8 cellular contexts compared by ENCODE assay signal in genomic region chr7:130914589-130915294, GRCh38.
A peak's percentile ranks its signal among the peaks of the same experiment; 100 is the strongest.
DNase-seq lines count a peak whose midpoint lies in the region; ATAC-seq and TF ChIP-seq lines count a peak whose summit lies in the region.

No MANE protein-coding gene starts in this region.

- H3K27me3 ChIP-seq in hepatocyte (no peaks in the 10 kb centered on the region), subcutaneous abdominal adipose tissue (ENCODE audit: control insufficient read depth in 5 of 5, insufficient read depth in 4 of 5, low read length in 5 of 5) (no peaks in the 10 kb centered on the region)

- no peaks in the 10 kb centered on the region for H4K20me1 ChIP-seq in hepatocyte (ENCODE audit: insufficient read depth, poor library complexity, severe bottlenecking)

- TF ChIP-seq CTCF in activated B cell treated with CpG ODN at 0.5 μM for 24 hours (IDR thresholded peaks at IDR 0.05) (no peak), hepatocyte (IDR thresholded peaks at IDR 0.05; ENCODE audit: poor library complexity) (no peak)

- peaks cover 84% of the 10 kb centered on the region for H3K4me1 Mint-ChIP-seq in activated CD4-positive, alpha-beta T cell treated with anti-CD3 and anti-CD28 coated beads, Interleukin-2, amount 10 ng/mL, durations not matched to agents 24 days and 14 days
- H3K4me1 Mint-ChIP-seq in activated B cell treated with CpG ODN at 0.5 μM for 24 hours: peaks cover 85% of the 10 kb centered on the region

- CTCF ChIA-PET in activated B cell treated with CpG ODN at 0.5 μM for 24 hours (lab: Charles Lee): interaction anchor here (0.9 to 2.5 kb wide), 4 partner anchors 16 to 125 kb away, joined by 3 to 10 read pairs (median 5); no protein-coding TSS in a partner anchor

- no peak for DNase-seq in activated CD4-positive, alpha-beta T cell treated with anti-CD3 and anti-CD28 coated beads, Interleukin-2, amount 10 ng/mL, durations not matched to agents 24 days and 14 days
- DNase-seq in activated CD4-positive, alpha-beta T cell treated with anti-CD3 and anti-CD28 coated beads, Interleukin-2, amount 50 U/mL, for 4 hours: no peak
- DNase-seq in activated B cell treated with CpG ODN at 0.5 μM for 24 hours (no peak), hepatocyte (ENCODE audit: low spot score) (no peak), NCI-H774 (lab: John Stamatoyannopoulos, UW) (no peak), C1 segment of cervical spinal cord (lab: John Stamatoyannopoulos, UW) (no peak), GM03348 (ENCODE audit: low spot score) (no peak)

- peak overlapping the region; percentile 82 for H3K27ac ChIP-seq in hepatocyte
- peak overlapping the region; percentile 89 for H3K27ac ChIP-seq in subcutaneous abdominal adipose tissue (ENCODE audit: low read depth, low read length)

- H3K4me1 ChIP-seq in hepatocyte (ENCODE audit: insufficient read depth) (peaks cover 38% of the 10 kb centered on the region), subcutaneous abdominal adipose tissue (ENCODE audit: control insufficient read depth in 5 of 5, insufficient read depth in 5 of 5, low read length in 5 of 5) (peaks cover 2 to 52% (median 38%) of the 10 kb centered on the region in 5 donors)

- H3K9me2 ChIP-seq in hepatocyte (replicated peaks; ENCODE audit: insufficient read depth): no peaks in the 10 kb centered on the region

- no peaks in the 10 kb centered on the region for H3K9me3 Mint-ChIP-seq in activated CD4-positive, alpha-beta T cell treated with anti-CD3 and anti-CD28 coated beads, Interleukin-2, amount 10 ng/mL, durations not matched to agents 24 days and 14 days
- no peaks in the 10 kb centered on the region for H3K9me3 Mint-ChIP-seq in activated B cell treated with CpG ODN at 0.5 μM for 24 hours

- H3K36me3 Mint-ChIP-seq in activated CD4-positive, alpha-beta T cell treated with anti-CD3 and anti-CD28 coated beads, Interleukin-2, amount 10 ng/mL, durations not matched to agents 24 days and 14 days (ENCODE audit: low read depth): peaks cover 79% of the 10 kb centered on the region
- H3K36me3 Mint-ChIP-seq in activated B cell treated with CpG ODN at 0.5 μM for 24 hours (ENCODE audit: low read depth): peaks cover 91% of the 10 kb centered on the region

- intact Hi-C loops in activated CD4-positive, alpha-beta T cell treated with anti-CD3 and anti-CD28 coated beads, Interleukin-2, amount 10 ng/mL, durations not matched to agents 24 days and 14 days (cut with micrococcal nuclease): loop anchor here (1.0 kb wide), 1 partner anchor 11 kb away; no protein-coding TSS in a partner anchor
- intact Hi-C loops in activated B cell treated with CpG ODN at 0.5 μM for 24 hours (cut with micrococcal nuclease): no loop called here

- 96% methylated on average over 10 of the region's 10 CpGs for WGBS in hepatocyte (ENCODE audit: low lambda C conversion rate, missing lambda C conversion rate)

- H3K27me3 Mint-ChIP-seq in activated CD4-positive, alpha-beta T cell treated with anti-CD3 and anti-CD28 coated beads, Interleukin-2, amount 10 ng/mL, durations not matched to agents 24 days and 14 days: no peaks in the 10 kb centered on the region
- H3K27me3 Mint-ChIP-seq in activated B cell treated with CpG ODN at 0.5 μM for 24 hours: no peaks in the 10 kb centered on the region

- H3K27ac Mint-ChIP-seq in activated CD4-positive, alpha-beta T cell treated with anti-CD3 and anti-CD28 coated beads, Interleukin-2, amount 10 ng/mL, durations not matched to agents 24 days and 14 days: peak overlapping the region; percentile 91
- peak overlapping the region; percentile 90 for H3K27ac Mint-ChIP-seq in activated B cell treated with CpG ODN at 0.5 μM for 24 hours

- no peaks in the 10 kb centered on the region for H3K9me3 ChIP-seq in hepatocyte (ENCODE audit: low read depth)
- H3K9me3 ChIP-seq in subcutaneous abdominal adipose tissue (ENCODE audit: control insufficient read depth in 5 of 5, low read length in 5 of 5): no peaks in the 10 kb centered on the region

- H3K4me3 Mint-ChIP-seq in activated CD4-positive, alpha-beta T cell treated with anti-CD3 and anti-CD28 coated beads, Interleukin-2, amount 10 ng/mL, durations not matched to agents 24 days and 14 days: peak overlapping the region; percentile 77
- H3K4me3 Mint-ChIP-seq in activated B cell treated with CpG ODN at 0.5 μM for 24 hours: peak overlapping the region; percentile 87

- no peaks in the 10 kb centered on the region for H3K36me3 ChIP-seq in hepatocyte (replicated peaks; ENCODE audit: insufficient read depth, low read depth)
- peaks cover 0 to 6% (median 0%) of the 10 kb centered on the region in 5 donors for H3K36me3 ChIP-seq in subcutaneous abdominal adipose tissue (ENCODE audit: control insufficient read depth in 5 of 5, insufficient read depth in 5 of 5, low read length in 5 of 5)

- no peak overlapping the region for H3K4me3 ChIP-seq in hepatocyte
- no peak overlapping the region for H3K4me3 ChIP-seq in subcutaneous abdominal adipose tissue (ENCODE audit: low read depth in 1 of 5, low read length in 5 of 5)

- no peak overlapping the region for H2AFZ ChIP-seq in hepatocyte

- no peak for ATAC-seq in activated B cell treated with CpG ODN at 0.5 μM for 24 hours (ENCODE audit: low read depth)

- H3K79me2 ChIP-seq in hepatocyte: peaks cover 12% of the 10 kb centered on the region

- peak overlapping the region in 3 of 5 donors; percentile 35 to 65 (median 50) for H3K9ac ChIP-seq in subcutaneous abdominal adipose tissue (ENCODE audit: low read length in 5 of 5)

- H3K4me2 ChIP-seq in hepatocyte: no peak overlapping the region

- POLR2A ChIA-PET in activated B cell treated with CpG ODN at 0.5 μM for 24 hours (lab: Charles Lee): interaction anchor here (0.6 to 2.6 kb wide), 9 partner anchors 11 to 606 kb away, joined by 3 to 36 read pairs (median 4); no protein-coding TSS in a partner anchor
